In the genomic region with DNA sequence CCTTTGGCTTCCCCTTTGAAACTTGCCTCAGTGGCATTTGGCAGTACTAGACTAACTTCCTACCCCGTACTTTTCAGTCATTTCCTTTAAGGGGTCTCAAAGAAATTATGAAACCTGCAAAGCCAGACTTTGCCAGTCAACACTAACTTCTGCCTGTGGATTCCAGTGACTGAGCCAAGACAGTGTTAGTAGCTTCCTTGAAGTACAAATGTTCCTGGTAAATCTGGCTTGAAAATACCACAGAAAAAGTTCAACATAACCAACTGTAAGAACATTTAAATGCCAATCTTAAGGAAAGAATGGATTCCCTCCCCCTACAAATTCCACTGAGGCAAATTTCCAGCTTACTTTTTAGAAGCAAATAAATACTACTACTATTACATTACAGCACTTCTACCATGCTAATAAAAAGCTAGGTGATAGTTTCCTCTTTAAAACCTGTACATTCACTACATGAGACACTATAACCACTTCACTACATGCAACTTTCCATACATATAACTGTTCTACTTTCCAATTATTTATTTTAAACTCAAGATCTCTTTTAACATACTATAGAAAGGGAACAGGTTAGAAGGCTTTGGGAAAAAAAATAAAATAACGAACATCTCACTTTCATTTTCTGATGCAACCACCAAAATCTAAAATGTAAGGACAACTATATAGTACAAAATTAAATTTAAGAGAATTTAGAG, we compare ENCODE assay signal across 1 cellular context.
TF ChIP-seq lines count a peak whose summit lies in the region.

No MANE protein-coding gene starts in this region.

TF ChIP-seq in GM12878, 131 proteins besides CTCF, POLR2A, EP300 and RAD21:
- peak; percentile 34; the same call in 1 of the 2 replicates for TF ChIP-seq MLLT1 (IDR thresholded peaks at IDR 0.05)
- TF ChIP-seq HSF1 (IDR thresholded peaks at IDR 0.05; ENCODE audit: low read depth, low read length) = no peak
TF ChIP-seq in GM12878: peak in this region for 1.
